8 cellular contexts compared by ENCODE assay signal in genomic region chr6:105077592-105078463, GRCh38.
DNase-seq lines count a peak whose midpoint lies in the region; ATAC-seq and TF ChIP-seq lines count a peak whose summit lies in the region.

No MANE protein-coding gene starts in this region.

- H3K27ac ChIP-seq in RWPE1 (no peak overlapping the region), foreskin keratinocyte (no peak overlapping the region), testis (no peak overlapping the region)

- POLR2A ChIA-PET in RWPE1 (lab: Yijun Ruan, JAX; ENCODE audit: low non-redundant PET), result no interaction called here

- in situ Hi-C loops in G401 (cut with HindIII; ENCODE audit: low sequenced_read_pairs), result no loop called here

- no peak overlapping the region for H3K4me3 ChIP-seq in testis

- H3K4me1 ChIP-seq in foreskin keratinocyte, result no peaks in the 10 kb centered on the region
- no peaks in the 10 kb centered on the region for H3K4me1 ChIP-seq in testis

- no peak for TF ChIP-seq POLR2A in testis (IDR thresholded peaks at IDR 0.05)

- WGBS in testis, 2 donors, result 17 to 31% methylated on average over 1 of the region's 1 CpG

- H3K27me3 ChIP-seq in foreskin keratinocyte (no peaks in the 10 kb centered on the region), testis (no peaks in the 10 kb centered on the region)

- DNase-seq in G401 (ENCODE audit: low spot score), result peak; percentile 36
- peak; percentile 62 to 68 for DNase-seq in Kasumi-1 (lab: John Stamatoyannopoulos, UW)
- DNase-seq in RWPE1 (ENCODE audit: low spot score), result peak; percentile 39
- DNase-seq in foreskin keratinocyte, result peak in 1 of 2 donors; percentile 42
- no peak for DNase-seq in testis

- H3K9me3 ChIP-seq in testis, result no peaks in the 10 kb centered on the region

- TF ChIP-seq CTCF in RWPE1 (conservative IDR thresholded peaks at IDR 0.05; ENCODE audit: low read depth) (peak; percentile 63), foreskin keratinocyte (conservative IDR thresholded peaks at IDR 0.05) (peak; percentile 71), testis (IDR thresholded peaks at IDR 0.05) (peak; percentile 25 to 50 (median 34))

- peak; percentile 43 for ATAC-seq in foreskin keratinocyte
- ATAC-seq in HG03175 (IDR thresholded peaks at IDR 0.05; ENCODE audit: unreplicated experiment), result no peak
- ATAC-seq in HG02852 (IDR thresholded peaks at IDR 0.05; ENCODE audit: unreplicated experiment), result no peak
- no peak for ATAC-seq in HG03108 (IDR thresholded peaks at IDR 0.05; ENCODE audit: unreplicated experiment)

- H3K36me3 ChIP-seq in testis (ENCODE audit: low read depth, missing control alignments), result no peaks in the 10 kb centered on the region

- intact Hi-C loops in testis (cut with DNase I; ENCODE audit: low total_unique reads), result no loop called here

- CTCF ChIA-PET in RWPE1 (lab: Yijun Ruan, JAX), result interaction anchor here (0.6 to 1.5 kb wide), 13 partner anchors 10 to 1135 kb away, joined by 3 to 10 read pairs (median 4); no protein-coding TSS in a partner anchor
